In genomic region chr13:43905435-43906031, GRCh38 we compare ENCODE assay signal across 8 cellular contexts. TPM values are rescaled to one million over a fixed set of nuclear protein-coding genes. Genes with fewer than 3 reads are reported as not detected.
DNase-seq lines count a peak whose midpoint lies in the region; ATAC-seq and TF ChIP-seq lines count a peak whose summit lies in the region.

No MANE protein-coding gene starts in this region.

- TF ChIP-seq CTCF in omental fat pad (IDR thresholded peaks at IDR 0.05), result peak in 2 of 3 donors; percentile 65 to 74

- H3K9me3 Mint-ChIP-seq in activated CD4-positive, alpha-beta T cell treated with anti-CD3 and anti-CD28 coated beads, Interleukin-2, amount 10 ng/mL, durations not matched to agents 7 days and 5 days, result no peaks in the 10 kb centered on the region

- H3K36me3 Mint-ChIP-seq in activated CD4-positive, alpha-beta T cell treated with anti-CD3 and anti-CD28 coated beads, Interleukin-2, amount 10 ng/mL, durations not matched to agents 7 days and 5 days (ENCODE audit: low read depth), result no peaks in the 10 kb centered on the region

- CTCF ChIA-PET in activated CD4-positive, alpha-beta T cell treated with anti-CD3 and anti-CD28 coated beads, Interleukin-2, amount 10 ng/mL, durations not matched to agents 7 days and 5 days (lab: Charles Lee), result interaction anchor here (0.7 to 1.5 kb wide), 4 partner anchors 10 to 533 kb away, joined by 3 to 4 read pairs (median 4); no protein-coding TSS in a partner anchor

- peaks cover 21% of the 10 kb centered on the region for H3K27me3 Mint-ChIP-seq in activated CD4-positive, alpha-beta T cell treated with anti-CD3 and anti-CD28 coated beads, Interleukin-2, amount 10 ng/mL, durations not matched to agents 7 days and 5 days

- no peak overlapping the region for H3K4me3 Mint-ChIP-seq in activated CD4-positive, alpha-beta T cell treated with anti-CD3 and anti-CD28 coated beads, Interleukin-2, amount 10 ng/mL, durations not matched to agents 7 days and 5 days

- ATAC-seq in GM21526 (IDR thresholded peaks at IDR 0.05; ENCODE audit: low FRiP score, unreplicated experiment), result peak; percentile 55
- no peak for ATAC-seq in omental fat pad (ENCODE audit: low FRiP score)
- no peak for ATAC-seq in GM18520 (IDR thresholded peaks at IDR 0.05; ENCODE audit: unreplicated experiment)

- H3K4me1 Mint-ChIP-seq in activated CD4-positive, alpha-beta T cell treated with anti-CD3 and anti-CD28 coated beads, Interleukin-2, amount 10 ng/mL, durations not matched to agents 7 days and 5 days, result no peaks in the 10 kb centered on the region

- no peak overlapping the region for H3K27ac Mint-ChIP-seq in activated CD4-positive, alpha-beta T cell treated with anti-CD3 and anti-CD28 coated beads, Interleukin-2, amount 10 ng/mL, durations not matched to agents 7 days and 5 days

- DNase-seq in CMK (ENCODE audit: low read depth), result peak; percentile 5
- DNase-seq in NCI-H2196 treated with DMSO at 0.1 percent for 48 hours (lab: John Stamatoyannopoulos, UW; ENCODE audit: unreplicated experiment), result peak; percentile 26
- peak; percentile 55 for DNase-seq in activated CD4-positive, alpha-beta T cell treated with anti-CD3 and anti-CD28 coated beads, Interleukin-2, amount 10 ng/mL, durations not matched to agents 7 days and 5 days
- peak; percentile 69 for DNase-seq in foreskin melanocyte
- no peak for DNase-seq in omental fat pad (ENCODE audit: low spot score)
- DNase-seq in ureter (ENCODE audit: low spot score), result no peak

- POLR2A ChIA-PET in activated CD4-positive, alpha-beta T cell treated with anti-CD3 and anti-CD28 coated beads, Interleukin-2, amount 10 ng/mL, durations not matched to agents 7 days and 5 days (lab: Charles Lee), result no interaction called here

RNA-seq across cellular contexts. Expression of gene LACC1, which starts 25.8 kb away (rescaled TPM):
- total RNA-seq in activated CD4-positive, alpha-beta T cell treated with anti-CD3 and anti-CD28 coated beads, Interleukin-2, amount 10 ng/mL, durations not matched to agents 7 days and 5 days, result 1 to 10 TPM; 1.7 to 2.2 TPM
- total RNA-seq in omental fat pad (10 to 100 TPM in 3 of 4 donors, 1 to 10 TPM in 1; 8.7 to 14.8 (median 10.8) TPM), ureter (10.4 TPM)

RNA-seq across cellular contexts. Expression of gene CCDC122, which starts 26.0 kb away (rescaled TPM):
- total RNA-seq in activated CD4-positive, alpha-beta T cell treated with anti-CD3 and anti-CD28 coated beads, Interleukin-2, amount 10 ng/mL, durations not matched to agents 7 days and 5 days, result under 1 TPM; 0.50 to 0.62 TPM
- total RNA-seq in omental fat pad, result 1 to 10 TPM; 1.3 to 2.7 (median 1.8) TPM
- 22.3 TPM for total RNA-seq in ureter

Comparison
In these comparisons a context has a peak if more than half of its experiments do, and no peak if none do; other contexts are left out.
1. DNase-seq: peak in CMK (single experiment), NCI-H2196 treated with DMSO at 0.1 percent for 48 hours (single experiment), activated CD4-positive, alpha-beta T cell treated with anti-CD3 and anti-CD28 coated beads, Interleukin-2, amount 10 ng/mL, durations not matched to agents 7 days and 5 days (single experiment) and foreskin melanocyte (single experiment); none in omental fat pad (single experiment) and ureter (single experiment).